In genomic region chr2:108533832-108534576, GRCh38 we compare ENCODE assay signal across 8 cellular contexts. TPM values are rescaled to one million over a fixed set of nuclear protein-coding genes. Genes with fewer than 3 reads are reported as not detected.
DNase-seq lines count a peak whose midpoint lies in the region; ATAC-seq, FAIRE-seq and TF ChIP-seq lines count a peak whose summit lies in the region.

LIMS1 (plus strand) TSS chr2:108534470; CDS start chr2:108534563, 93 bp downstream.

- 2% methylated on average over 53 of the region's 85 CpGs for WGBS in HepG2 (ENCODE audit: low lambda C conversion rate)

- intact Hi-C loops in HepG2 (cut with micrococcal nuclease; ENCODE audit: unreplicated experiment) = loop anchor here (2.0 to 5.0 kb wide), 3 partner anchors 42 to 147 kb away; partner anchors contain the start of gene GCC2

- CTCF ChIA-PET in BJ (lab: Yijun Ruan, JAX) (interaction anchor here (0.9 to 2.1 kb wide), 2 partner anchors 50 kb away, joined by 3 to 9 read pairs; no protein-coding TSS in a partner anchor), HepG2 (lab: Yijun Ruan, JAX; ENCODE audit: low intra/inter-chr PET ratio, low total read pairs) (no interaction called here)

- TF ChIP-seq CTCF in BJ (IDR thresholded peaks at IDR 0.05; ENCODE audit: insufficient read depth, low read depth, low read length) (no peak), HepG2 (CRISPR knock-in tag; IDR thresholded peaks at IDR 0.05) (no peak; the same call in 1 of the 2 replicates)

- DNase-seq in BJ (ENCODE audit: low read depth) (peak; percentile 39), NCI-H526 treated with DMSO at 0.1 percent for 48 hours (lab: John Stamatoyannopoulos, UW) (peak; percentile 66), dedifferentiated amniotic fluid mesenchymal stem cell (ENCODE audit: extremely low spot score) (peak; percentile 72), HepG2 (ENCODE audit: low spot score) (peak; percentile 82)
- peak; percentile 85 for DNase-seq in activated CD4-positive, alpha-beta T cell treated with anti-CD3 and anti-CD28 coated beads, Interleukin-2, amount 50 U/mL, for 1 hour
- DNase-seq in stimulated activated CD4-positive, alpha-beta T cell treated with anti-CD3 and anti-CD28 coated beads, Interleukin-2, amount 100 ng/mL, for 48 hours = peak; percentile 81 to 86

- peak in 1 of 2 experiments; percentile 17; a peak in 1 of 4 replicates for TF ChIP-seq EP300 in HepG2 (IDR thresholded peaks at IDR 0.05; ENCODE audit: low read depth in 2 of 2, low read length in 2 of 2)
- peak; percentile 30; the same call in 1 of the 2 replicates for TF ChIP-seq EP300 in HepG2 (CRISPR knock-in tag; IDR thresholded peaks at IDR 0.05; ENCODE audit: borderline replicate concordance)

- peaks cover 61% of the 10 kb centered on the region for H3K4me1 ChIP-seq in HepG2 (ENCODE audit: insufficient read depth, low read length)

- no peaks in the 10 kb centered on the region for H3K9me3 ChIP-seq in HepG2 (ENCODE audit: low read length)

- H2AFZ ChIP-seq in HepG2 (ENCODE audit: low read length) = no peak within 1 kb of the TSS

- peaks cover 44% of the 10 kb centered on the region for H3K79me2 ChIP-seq in HepG2 (ENCODE audit: insufficient read depth, low read length)

- in situ Hi-C loops in HepG2 (cut with HindIII; ENCODE audit: extremely low pct_ligation_motif_present, low pct_unique_long_range_greater_than_20kb) = no loop called here

- peaks cover 36% of the 10 kb centered on the region for H4K20me1 ChIP-seq in HepG2 (ENCODE audit: insufficient read depth, low read length)

- peak within 1 kb of the TSS; percentile 97 for H3K9ac ChIP-seq in HepG2 (ENCODE audit: insufficient read depth, low read depth, low read length)

- H3K4me3 ChIP-seq in BJ (ENCODE audit: low read depth, low read length) (peak within 1 kb of the TSS; percentile 75), HepG2 (replicated peaks in 1 of 3; ENCODE audit: insufficient read depth in 1 of 3, low read depth in 2 of 3, low read length in 3 of 3) (peak within 1 kb of the TSS; percentile 95 to 99 (median 97))

- no peak for FAIRE-seq in HepG2 (lab: Jason Lieb, UNC)

- peak within 1 kb of the TSS; percentile 87 for H3K4me2 ChIP-seq in HepG2 (ENCODE audit: low read depth, low read length)

- peak; percentile 91 for TF ChIP-seq POLR2A in GM19099 (IDR thresholded peaks at IDR 0.05; ENCODE audit: extremely low read depth, insufficient read length, low read depth)
- TF ChIP-seq POLR2A in HepG2 (IDR thresholded peaks at IDR 0.05; ENCODE audit: insufficient read depth in 1 of 2, low read depth in 2 of 2, low read length in 2 of 2) = peak; percentile 97

- no TSS peak for BruUV-seq in HepG2 (replicated peaks; lab: Mats Ljungman, UMichigan)

- ATAC-seq in HG03378 (IDR thresholded peaks at IDR 0.05; ENCODE audit: unreplicated experiment) (peak; percentile 89), HepG2 (peak; percentile 91)

- H3K27ac ChIP-seq in HepG2 (ENCODE audit: extremely low read length, insufficient read depth, low read length) = peak within 1 kb of the TSS; percentile 96

- H3K36me3 ChIP-seq in BJ (ENCODE audit: control insufficient read depth, insufficient read depth, low read length) = no peaks in the 10 kb centered on the region
- H3K36me3 ChIP-seq in HepG2 (replicated peaks in 1 of 2; ENCODE audit: control insufficient read depth in 1 of 2, insufficient read depth in 2 of 2, low read length in 2 of 2) = no peaks in the 10 kb centered on the region

- H3K27me3 ChIP-seq in BJ (ENCODE audit: control insufficient read depth, insufficient read depth, low read length) (no peaks in the 10 kb centered on the region), HepG2 (ENCODE audit: control insufficient read depth in 1 of 2, insufficient read depth in 2 of 2, low read length in 2 of 2) (no peaks in the 10 kb centered on the region; a peak in 1 of 5 replicates)

- POLR2A ChIA-PET in BJ (lab: Charles Lee) (interaction anchor here (0.6 kb wide), 1 partner anchor 44 kb away, joined by 5 read pairs; no protein-coding TSS in a partner anchor), HepG2 (lab: Yijun Ruan, JAX) (interaction anchor here (0.7 to 2.1 kb wide), 21 partner anchors 8 to 1090 kb away, joined by 3 to 26 read pairs (median 4); partner anchors contain the start of genes GCC2 and SULT1C4)

- peak; percentile 72 for TF ChIP-seq RAD21 in HepG2 (CRISPR knock-in tag; IDR thresholded peaks at IDR 0.05)

TF ChIP-seq in HepG2, 621 proteins besides CTCF, POLR2A, EP300 and RAD21 (continues in another document):
- TF ChIP-seq YY1 (IDR thresholded peaks at IDR 0.05; ENCODE audit: insufficient read depth, insufficient replicate concordance, low read depth, low read length) = peak; percentile 41
- TF ChIP-seq POLR2AphosphoS2 (IDR thresholded peaks at IDR 0.05; ENCODE audit: low read depth, low read length) = peak; percentile 70; the same call in 1 of the 2 replicates
- TF ChIP-seq RNF219 (CRISPR knock-in tag; IDR thresholded peaks at IDR 0.05) = no peak; the same call in 1 of the 2 replicates
- peak; percentile 80 for TF ChIP-seq ZNF563 (CRISPR knock-in tag; IDR thresholded peaks at IDR 0.05)
- TF ChIP-seq ASH2L (IDR thresholded peaks at IDR 0.05; ENCODE audit: insufficient read length, low read depth, low read length) = no peak
- 0 out of 2 replicates have a peak, but pooled peaks have one; percentile 87 for TF ChIP-seq ZNF615 (CRISPR knock-in tag; IDR thresholded peaks at IDR 0.05; ENCODE audit: borderline replicate concordance)
- 0 out of 2 replicates have a peak, but pooled peaks have one; percentile 44 for TF ChIP-seq ZNF652 (CRISPR knock-in tag; IDR thresholded peaks at IDR 0.05; ENCODE audit: borderline replicate concordance, low read depth)
- TF ChIP-seq ERF (CRISPR knock-in tag; IDR thresholded peaks at IDR 0.05) = peak; percentile 99
- no peak for TF ChIP-seq REL (CRISPR knock-in tag; conservative IDR thresholded peaks at IDR 0.05)
- peak; percentile 92 for TF ChIP-seq REPIN1 (CRISPR knock-in tag; IDR thresholded peaks at IDR 0.05; ENCODE audit: borderline replicate concordance, low read depth)
- TF ChIP-seq ZBTB26 (CRISPR knock-in tag; IDR thresholded peaks at IDR 0.05; ENCODE audit: borderline replicate concordance) = peak; percentile 68
- TF ChIP-seq MZF1 (CRISPR knock-in tag; IDR thresholded peaks at IDR 0.05; ENCODE audit: borderline replicate concordance) = peak; percentile 86; the same call in 1 of the 2 replicates
- TF ChIP-seq NR2F2 (IDR thresholded peaks at IDR 0.05; ENCODE audit: borderline replicate concordance, low read depth) = no peak
- peak; percentile 17; the same call in 1 of the 2 replicates for TF ChIP-seq HNF4A (CRISPR knock-in tag; IDR thresholded peaks at IDR 0.05)
- peak; percentile 97 for TF ChIP-seq SRY (CRISPR knock-in tag; IDR thresholded peaks at IDR 0.05)

RNA-seq across cellular contexts. Expression of gene LIMS1, which starts in this region (rescaled TPM):
- polyA plus RNA-seq in BJ (2011; rRNA removed) = 82.8 and 103 TPM in 2 replicates
- polyA minus RNA-seq in BJ (2011; rRNA and poly(A)+ RNA removed) = 65.0 and 101 TPM in 2 replicates
- total RNA-seq in HepG2 (2016; rRNA removed; fragmentation: Illumina TruSeq; extraction: Trizol) = 38.3 and 55.1 TPM in 2 replicates
- 10.2 and 12.7 TPM in 2 replicates for total RNA-seq in HepG2 (2016; cell fraction: cytosol; rRNA removed; fragmentation: Illumina TruSeq; extraction: Trizol; ENCODE audit: low read depth)
- total RNA-seq in HepG2 (2016; cell fraction: insoluble cytoplasmic fraction; rRNA removed; fragmentation: Illumina TruSeq; extraction: Trizol) = 40.2 and 51.8 TPM in 2 replicates
- total RNA-seq in HepG2 (2016; cell fraction: membrane; rRNA removed; fragmentation: Illumina TruSeq; extraction: Trizol) = 32.3 and 32.6 TPM in 2 replicates
- total RNA-seq in HepG2 (2016; cell fraction: nucleus; rRNA removed; fragmentation: Illumina TruSeq; extraction: Trizol) = 18.8 and 25.1 TPM in 2 replicates
- polyA plus RNA-seq in HepG2 (2011; rRNA removed) = 35.5 and 49.6 TPM in 2 replicates
- polyA plus RNA-seq in HepG2 (2011; cell fraction: cytosol; rRNA removed) = 46.5 and 60.1 TPM in 2 replicates
- polyA plus RNA-seq in HepG2 (2011; cell fraction: nucleus; rRNA removed) = 11.1 and 16.1 TPM in 2 replicates
- polyA plus RNA-seq in HepG2 (2012) = 35.5 and 39.6 TPM in 2 replicates
- 5.7 and 6.2 TPM in 2 replicates for polyA plus RNA-seq in HepG2 (2016; cell fraction: cytosol; fragmentation: Illumina TruSeq; extraction: Trizol; ENCODE audit: low read depth)
- polyA plus RNA-seq in HepG2 (2016; cell fraction: insoluble cytoplasmic fraction; fragmentation: Illumina TruSeq; extraction: Trizol; ENCODE audit: low read depth) = 48.3 and 50.6 TPM in 2 replicates
- 17.0 and 18.1 TPM in 2 replicates for polyA plus RNA-seq in HepG2 (2016; cell fraction: membrane; fragmentation: Illumina TruSeq; extraction: Trizol; ENCODE audit: low read depth)
- polyA plus RNA-seq in HepG2 (2016; cell fraction: nucleus; fragmentation: Illumina TruSeq; extraction: Trizol; ENCODE audit: insufficient read depth, low read depth) = 23.1 and 23.2 TPM in 2 replicates
- 29.4 and 67.4 TPM in 2 replicates for polyA minus RNA-seq in HepG2 (2011; rRNA and poly(A)+ RNA removed; ENCODE audit: low replicate concordance)
- 30.8 and 52.6 TPM in 2 replicates for polyA minus RNA-seq in HepG2 (2011; cell fraction: cytosol; rRNA and poly(A)+ RNA removed)
- 33.3 and 35.3 TPM in 2 replicates for polyA minus RNA-seq in HepG2 (2011; cell fraction: nucleus; rRNA and poly(A)+ RNA removed)

Comparison
In these comparisons a context has a peak if more than half of its experiments do, and no peak if none do; other contexts are left out.
1. Peak in every context shown above with its lines: DNase-seq, ATAC-seq, H3K4me3 ChIP-seq and H3K27ac ChIP-seq.